In the genomic region with DNA sequence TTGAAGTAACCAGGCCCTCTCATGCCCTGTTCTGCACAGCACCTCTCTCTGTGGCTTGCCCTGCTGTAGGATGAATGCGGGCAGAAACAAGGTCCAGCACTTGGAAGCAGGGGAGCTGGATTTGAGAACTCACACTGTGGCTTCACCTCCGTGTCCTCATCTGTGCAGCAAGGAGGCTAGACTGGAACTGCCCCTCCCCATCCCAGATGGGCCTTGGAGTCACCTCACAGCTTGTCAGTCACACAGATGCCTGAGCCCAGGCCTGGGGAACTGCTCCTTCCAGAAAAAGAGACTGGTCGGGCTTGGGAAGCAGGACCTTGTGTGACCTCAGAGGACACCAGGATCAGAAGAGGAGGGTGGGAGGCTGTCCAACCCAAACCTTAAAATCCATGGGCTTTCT, we compare ENCODE assay signal across 28 cellular contexts.
"Had no signal": no experiment of that assay in that cellular context is flagged by ENCODE, and none has a peak within 500 bp of the region (broad histone marks: within the 10 kb centered on the region; RNA-seq: fewer than 3 reads in every experiment).

No MANE protein-coding gene starts in this region.

- DNase-seq: activated B cell treated with CpG ODN at 0.5 μM for 24 hours; activated CD4-positive, alpha-beta T cell treated with anti-CD3 and anti-CD28 coated beads for 48 hours; activated CD4-positive, alpha-beta T cell treated with anti-CD3 and anti-CD28 coated beads, Interleukin-2, amount 50 U/mL, for 1 hour; activated CD4-positive, alpha-beta T cell treated with anti-CD3 and anti-CD28 coated beads, Interleukin-2, amount 50 U/mL, for 48 hours; activated CD8-positive, alpha-beta memory T cell treated with anti-CD3 and anti-CD28 coated beads for 24 hours; activated CD8-positive, alpha-beta T cell treated with anti-CD3 and anti-CD28 coated beads for 36 hours; activated effector memory CD4-positive, alpha-beta T cell treated with Interleukin-2 at 50 U/mL for 16 hours; activated gamma-delta T cell treated with Interleukin-2 at 50 U/mL for 16 hours; activated naive CD4-positive, alpha-beta T cell treated with anti-CD3 and anti-CD28 coated beads, Interleukin-2, amount 50 U/mL, for 16 hours; activated naive CD4-positive, alpha-beta T cell treated with Interleukin-2 at 50 U/mL for 16 hours; activated T-cell treated with anti-CD3 and anti-CD28 coated beads, Interleukin-2, amount 50 U/mL, for 4 hours; amniotic stem cell; anterior cingulate cortex; brain microvascular endothelial cell; dorsolateral prefrontal cortex; effector memory CD8-positive, alpha-beta T cell; erythroblast; foreskin keratinocyte; gastrocnemius medialis; glutamatergic neuron; T-helper 1 cell; T-helper 17 cell; T1000; WERI-Rb-1 had no signal

- ATAC-seq: activated CD4-positive, CD25-positive, alpha-beta regulatory T cell treated with anti-CD3 and anti-CD28 coated beads, Interleukin-2, amount 50 U/mL, for 24 hours; activated CD8-positive, alpha-beta T cell treated with anti-CD3 and anti-CD28 coated beads for 36 hours; activated T-cell treated with anti-CD3 and anti-CD28 coated beads, Interleukin-2, amount 50 U/mL, for 4 hours; activated T-helper 17 cell treated with anti-CD3 and anti-CD28 coated beads, Interleukin-2, amount 50 U/mL, for 72 hours; effector memory CD8-positive, alpha-beta T cell; foreskin keratinocyte; gastrocnemius medialis; T-helper 17 cell had no signal

- H3K36me3 ChIP-seq: brain microvascular endothelial cell, esophagus muscularis mucosa, gastrocnemius medialis, WERI-Rb-1 had no signal

- H3K4me3 ChIP-seq: coronary artery, dorsolateral prefrontal cortex, esophagus muscularis mucosa, gastrocnemius medialis had no signal

- H3K27me3 ChIP-seq: brain microvascular endothelial cell, dorsolateral prefrontal cortex, esophagus muscularis mucosa, foreskin keratinocyte, gastrocnemius medialis had no signal

- H3K9me3 ChIP-seq: gastrocnemius medialis had no signal

- H3K4me1 ChIP-seq: esophagus muscularis mucosa, foreskin keratinocyte, gastrocnemius medialis had no signal

- H3K27ac ChIP-seq: brain microvascular endothelial cell, coronary artery, dorsolateral prefrontal cortex, esophagus muscularis mucosa, foreskin keratinocyte, gastrocnemius medialis, WERI-Rb-1 had no signal
